In the genomic region with DNA sequence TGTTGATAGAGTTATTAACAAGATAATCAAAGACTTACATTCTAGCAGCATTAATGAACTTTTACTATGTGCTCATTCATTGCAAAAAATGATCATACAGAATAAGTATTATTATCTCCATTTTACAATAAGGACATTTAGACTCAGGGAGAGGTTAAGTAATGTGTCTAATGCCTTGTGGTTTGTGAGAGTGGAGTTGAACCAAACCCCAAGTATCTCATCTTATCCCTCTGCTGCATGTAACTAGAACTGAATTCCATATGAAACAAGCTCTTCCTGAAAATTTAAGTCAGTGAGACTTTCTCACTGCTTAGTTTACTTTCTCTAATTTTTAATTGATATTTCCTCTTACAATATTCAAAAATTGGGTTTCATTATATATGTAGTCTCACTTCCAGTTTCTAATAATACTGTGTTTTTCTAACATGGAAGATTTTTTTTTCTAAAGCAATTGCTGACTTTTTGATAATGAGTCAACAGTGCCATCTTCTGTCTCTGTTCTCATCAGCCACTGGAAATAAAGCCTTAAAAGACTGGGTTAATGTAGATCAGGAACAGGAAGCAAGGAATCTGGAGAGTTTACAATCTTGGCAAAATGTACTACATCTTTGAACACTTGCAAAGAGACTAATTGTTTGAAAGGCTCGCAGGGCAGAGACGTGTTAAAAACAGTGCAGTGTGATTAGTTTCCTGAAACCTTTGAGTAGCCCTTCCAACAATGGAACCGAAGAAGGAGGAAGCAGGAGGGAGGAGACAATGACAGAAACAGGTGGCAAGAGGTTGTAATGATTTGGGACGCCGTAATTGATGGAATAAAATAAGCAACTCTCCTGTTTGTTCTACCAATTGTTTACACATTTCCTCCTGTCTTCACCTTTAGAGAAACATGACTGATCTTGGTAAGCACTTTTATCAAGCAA, we compare ENCODE assay signal across 9 cellular contexts.
DNase-seq lines count a peak whose midpoint lies in the region; ATAC-seq, FAIRE-seq and TF ChIP-seq lines count a peak whose summit lies in the region.
"Had no signal": no experiment of that assay in that cellular context is flagged by ENCODE, and none has a peak within 500 bp of the region (broad histone marks: within the 10 kb centered on the region; RNA-seq: fewer than 3 reads in every experiment).

No MANE protein-coding gene starts in this region.

- H3K27me3 ChIP-seq in heart left ventricle: no peaks in the 10 kb centered on the region
- H3K27me3 ChIP-seq in astrocyte (ENCODE audit: insufficient read depth, low read length): no peaks in the 10 kb centered on the region
- no peaks in the 10 kb centered on the region for H3K27me3 ChIP-seq in CD4-positive, alpha-beta memory T cell (ENCODE audit: insufficient read depth, low read length)

- H3K9me3 Mint-ChIP-seq in astrocyte (ENCODE audit: unreplicated experiment): no peaks in the 10 kb centered on the region
- H3K9me3 Mint-ChIP-seq in CD4-positive, alpha-beta memory T cell: no peaks in the 10 kb centered on the region

- ATAC-seq in heart left ventricle: no peak
- ATAC-seq in HG02973 (IDR thresholded peaks at IDR 0.05; ENCODE audit: unreplicated experiment): peak; percentile 86

- H3K9me3 ChIP-seq in heart left ventricle: no peaks in the 10 kb centered on the region
- no peaks in the 10 kb centered on the region for H3K9me3 ChIP-seq in astrocyte (ENCODE audit: insufficient read depth, low read depth, low read length)
- H3K9me3 ChIP-seq in CD4-positive, alpha-beta memory T cell (ENCODE audit: control insufficient read depth in 1 of 2, low read length in 2 of 2): no peaks in the 10 kb centered on the region

- H3K9ac ChIP-seq in astrocyte (ENCODE audit: low read length): no peak overlapping the region

- DNase-seq in heart left ventricle (no peak), cardiac septum (ENCODE audit: low spot score) (no peak), NCI-H1436 treated with DMSO at 0.1 percent for 48 hours (lab: John Stamatoyannopoulos, UW) (peak; percentile 68), astrocyte (ENCODE audit: low read depth) (peak; percentile 37), retinal pigment epithelial cell (ENCODE audit: low read depth) (no peak)
- DNase-seq in CD4-positive, alpha-beta memory T cell: no peak
- no peak for DNase-seq in activated CD4-positive, CD25-positive, alpha-beta regulatory T cell treated with anti-CD3 and anti-CD28 coated beads, Interleukin-2, amount 50 U/mL, for 72 hours
- DNase-seq: CD4-positive, CD25-positive, alpha-beta regulatory T cell had no signal

- no peaks in the 10 kb centered on the region for H4K20me1 ChIP-seq in astrocyte (ENCODE audit: insufficient read depth, low read length)

- H3K79me2 ChIP-seq in astrocyte (ENCODE audit: insufficient read depth, low read length): no peaks in the 10 kb centered on the region

- intact Hi-C loops in heart left ventricle (cut with DNase I) (no loop called here), cardiac septum (cut with DNase I) (no loop called here)
- intact Hi-C loops in CD4-positive, alpha-beta memory T cell (cut with micrococcal nuclease): no loop called here

- peak overlapping the region; percentile 70 for H2AFZ ChIP-seq in astrocyte (ENCODE audit: low read depth, low read length)

- no peak overlapping the region for H3K27ac Mint-ChIP-seq in astrocyte (ENCODE audit: unreplicated experiment)
- no peak overlapping the region for H3K27ac Mint-ChIP-seq in CD4-positive, alpha-beta memory T cell
- H3K27ac Mint-ChIP-seq: CD4-positive, CD25-positive, alpha-beta regulatory T cell had no signal

- peak overlapping the region; percentile 69 for H3K4me2 ChIP-seq in astrocyte (ENCODE audit: low read length)

- no peaks in the 10 kb centered on the region for H3K36me3 Mint-ChIP-seq in astrocyte (ENCODE audit: low read depth, unreplicated experiment)
- no peaks in the 10 kb centered on the region for H3K36me3 Mint-ChIP-seq in CD4-positive, alpha-beta memory T cell
- H3K36me3 Mint-ChIP-seq: CD4-positive, CD25-positive, alpha-beta regulatory T cell had no signal

- no peak overlapping the region for H3K4me3 Mint-ChIP-seq in astrocyte (ENCODE audit: unreplicated experiment)
- H3K4me3 Mint-ChIP-seq in CD4-positive, alpha-beta memory T cell: no peak overlapping the region
- H3K4me3 Mint-ChIP-seq: CD4-positive, CD25-positive, alpha-beta regulatory T cell had no signal

- H3K4me3 ChIP-seq in heart left ventricle (no peak overlapping the region), astrocyte (ENCODE audit: insufficient read depth, low read depth, low read length) (no peak overlapping the region), retinal pigment epithelial cell (ENCODE audit: low read length) (no peak overlapping the region)
- H3K4me3 ChIP-seq in CD4-positive, alpha-beta memory T cell (ENCODE audit: low read length in 2 of 2): no peak overlapping the region

- WGBS in heart left ventricle, 4 donors: 15 to 23% (median 18%) methylated on average over 5 of the region's 5 CpGs

- POLR2A ChIA-PET in CD4-positive, alpha-beta memory T cell (lab: Charles Lee; ENCODE audit: partially characterized antibody): no interaction called here

- H3K27me3 Mint-ChIP-seq in astrocyte (ENCODE audit: low read depth, unreplicated experiment): no peaks in the 10 kb centered on the region
- no peaks in the 10 kb centered on the region for H3K27me3 Mint-ChIP-seq in CD4-positive, alpha-beta memory T cell
- H3K27me3 Mint-ChIP-seq: CD4-positive, CD25-positive, alpha-beta regulatory T cell had no signal

- no peak for TF ChIP-seq POLR2A in heart left ventricle (IDR thresholded peaks at IDR 0.05)

- H3K4me1 ChIP-seq in heart left ventricle (peaks cover 0 to 8% (median 0%) of the 10 kb centered on the region in 12 donors), astrocyte (ENCODE audit: insufficient read depth, low read length) (no peaks in the 10 kb centered on the region)
- no peaks in the 10 kb centered on the region for H3K4me1 ChIP-seq in CD4-positive, alpha-beta memory T cell (ENCODE audit: insufficient read depth, low read length)

- no peak for FAIRE-seq in astrocyte (lab: Jason Lieb, UNC)

- no peak overlapping the region for H3K27ac ChIP-seq in heart left ventricle
- H3K27ac ChIP-seq in astrocyte (ENCODE audit: low read depth, low read length): no peak overlapping the region
- no peak overlapping the region for H3K27ac ChIP-seq in CD4-positive, alpha-beta memory T cell (ENCODE audit: low read depth, low read length)

- CTCF ChIA-PET in CD4-positive, alpha-beta memory T cell (lab: Charles Lee; ENCODE audit: partially characterized antibody): no interaction called here

- H3K4me1 Mint-ChIP-seq in astrocyte (ENCODE audit: low read depth, unreplicated experiment): no peaks in the 10 kb centered on the region
- H3K4me1 Mint-ChIP-seq in CD4-positive, alpha-beta memory T cell: no peaks in the 10 kb centered on the region
- H3K4me1 Mint-ChIP-seq: CD4-positive, CD25-positive, alpha-beta regulatory T cell had no signal

- peak in 11 of 12 donors; percentile 10 to 56 (median 28) for TF ChIP-seq CTCF in heart left ventricle (IDR thresholded peaks at IDR 0.05)
- TF ChIP-seq CTCF in astrocyte (IDR thresholded peaks at IDR 0.05; ENCODE audit: insufficient read depth, low read depth, low read length): peak; percentile 22
- peak; percentile 33 for TF ChIP-seq CTCF in retinal pigment epithelial cell (conservative IDR thresholded peaks at IDR 0.05; ENCODE audit: low read depth, low read length)

- H3K36me3 ChIP-seq in heart left ventricle (no peaks in the 10 kb centered on the region), astrocyte (ENCODE audit: insufficient read depth, low read length) (no peaks in the 10 kb centered on the region)
- H3K36me3 ChIP-seq in CD4-positive, alpha-beta memory T cell (ENCODE audit: insufficient read depth, low read length): no peaks in the 10 kb centered on the region

Comparison
In these comparisons a context has a peak if more than half of its experiments do, and no peak if none do; other contexts are left out.
1. DNase-seq: peak in NCI-H1436 treated with DMSO at 0.1 percent for 48 hours (single experiment) and astrocyte (single experiment); none in heart left ventricle (0 of 5), cardiac septum (single experiment), retinal pigment epithelial cell (single experiment), CD4-positive, alpha-beta memory T cell (0 of 5) and activated CD4-positive, CD25-positive, alpha-beta regulatory T cell treated with anti-CD3 and anti-CD28 coated beads, Interleukin-2, amount 50 U/mL, for 72 hours (single experiment).
2. Peak in every context shown above with its lines, with median percentiles within 50 percentile points of each other: CTCF ChIP-seq.